8 cellular contexts compared by ENCODE assay signal in the genomic region with DNA sequence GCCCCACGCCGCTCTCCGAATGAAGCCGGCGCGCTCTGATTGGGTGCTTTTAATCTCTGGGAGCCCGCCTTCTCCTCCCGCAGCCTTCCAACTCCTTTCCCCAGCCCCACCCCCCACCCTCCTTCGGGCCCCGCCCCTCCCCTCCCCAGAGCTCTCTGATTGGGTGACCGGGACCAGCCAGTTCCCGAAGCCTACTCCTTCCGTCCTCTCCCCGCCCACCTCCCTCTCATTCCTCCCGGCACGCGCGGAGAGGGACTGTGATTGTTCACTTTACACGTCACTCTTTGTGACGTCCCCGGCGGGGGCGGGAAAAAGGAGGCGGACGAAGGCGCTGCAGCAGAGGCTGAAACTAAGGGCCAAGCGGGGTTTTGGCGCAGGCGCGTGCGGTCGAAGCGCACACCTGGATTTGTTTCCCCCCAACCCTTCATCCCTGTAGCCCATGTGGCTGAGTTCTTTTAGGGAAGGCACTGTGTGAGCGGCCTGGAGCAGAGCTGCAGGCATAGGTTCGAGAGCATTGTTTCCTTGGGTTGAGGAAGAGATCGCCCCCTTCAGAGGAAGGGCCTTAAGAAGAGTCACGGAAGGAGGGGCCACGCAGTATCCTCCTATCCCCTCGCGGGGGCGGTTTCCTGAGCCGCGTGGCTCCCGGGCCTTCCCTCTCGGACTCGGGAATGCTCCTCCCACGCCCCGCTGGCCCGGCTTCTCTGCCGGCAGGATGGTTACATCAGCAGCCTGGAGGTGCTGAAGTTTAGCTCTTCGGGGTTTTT. TPM values are rescaled to one million over a fixed set of nuclear protein-coding genes. Genes with fewer than 3 reads are reported as not detected.
DNase-seq lines count a peak whose midpoint lies in the region; FAIRE-seq and TF ChIP-seq lines count a peak whose summit lies in the region.

TSS of gene MEX3C (minus strand) at position 21 of the 764 bp plus-strand sequence. CDS start 361 bp downstream, outside the sequence.

- peak within 1 kb of the TSS; percentile 86 for H3K4ac ChIP-seq in neuronal stem cell (ENCODE audit: low read length)

- H2BK15ac ChIP-seq in neuronal stem cell (ENCODE audit: low read length): peak within 1 kb of the TSS; percentile 95

- H3K4me2 ChIP-seq in neuronal stem cell (ENCODE audit: insufficient read depth, low read length, poor library complexity, severe bottlenecking): peak within 1 kb of the TSS; percentile 79

- peak within 1 kb of the TSS; percentile 95 for H3K14ac ChIP-seq in neuronal stem cell (ENCODE audit: low read length)

- peak within 1 kb of the TSS; percentile 99 for H3K4me3 Mint-ChIP-seq in HFFc6
- peak within 1 kb of the TSS; percentile 88 for H3K4me3 Mint-ChIP-seq in activated naive CD4-positive, alpha-beta T cell treated with anti-CD3 and anti-CD28 coated beads for 36 hours

- peak within 1 kb of the TSS; percentile 90 for H3K23ac ChIP-seq in neuronal stem cell (ENCODE audit: low read depth, low read length, poor library complexity)

- peak within 1 kb of the TSS; percentile 83 for H2BK120ac ChIP-seq in neuronal stem cell (ENCODE audit: low read depth, low read length)

- peak within 1 kb of the TSS; percentile 99 for H3K27ac ChIP-seq in neuronal stem cell (replicated peaks; ENCODE audit: low read length)

- TF ChIP-seq CTCF in HFFc6 (IDR thresholded peaks at IDR 0.05) (peak; percentile 74), subcutaneous adipose tissue (IDR thresholded peaks at IDR 0.05; ENCODE audit: low read depth) (no peak)

- H3K79me1 ChIP-seq in neuronal stem cell (ENCODE audit: low read depth, low read length): peaks cover 8% of the 10 kb centered on the region

- H3K36me3 ChIP-seq in neuronal stem cell (replicated peaks in 1 of 2; ENCODE audit: control insufficient read depth in 2 of 2, insufficient read depth in 2 of 2, low read length in 2 of 2): peaks cover 0 to 24% of the 10 kb centered on the region in 2 donors

- H3K4me1 ChIP-seq in neuronal stem cell (ENCODE audit: control insufficient read depth in 2 of 2, insufficient read depth in 1 of 2, low read depth in 1 of 2, low read length in 2 of 2): peaks cover 2 to 14% of the 10 kb centered on the region in 2 donors

- no peak within 1 kb of the TSS for H2BK12ac ChIP-seq in neuronal stem cell (ENCODE audit: low read length)

- WGBS in neuronal stem cell (ENCODE audit: extremely low coverage in 2 of 2, insufficient read length in 2 of 2, insufficient replicate concordance in 1 of 2), 2 donors: no CpG with 5 or more reads among the region's 51 CpGs

- H3K27ac Mint-ChIP-seq in HFFc6: peak within 1 kb of the TSS; percentile 97
- H3K27ac Mint-ChIP-seq in activated naive CD4-positive, alpha-beta T cell treated with anti-CD3 and anti-CD28 coated beads for 36 hours: peak within 1 kb of the TSS; percentile 98

- no peaks in the 10 kb centered on the region for H3K9me3 ChIP-seq in neuronal stem cell (replicated peaks in 1 of 2; ENCODE audit: control insufficient read depth in 2 of 2, insufficient read depth in 1 of 2, low read depth in 1 of 2, low read length in 2 of 2)

- peak within 1 kb of the TSS; percentile 99 for H2AK5ac ChIP-seq in neuronal stem cell (ENCODE audit: low read depth, low read length)

- intact Hi-C loops in activated naive CD4-positive, alpha-beta T cell treated with anti-CD3 and anti-CD28 coated beads for 36 hours (cut with micrococcal nuclease): loop anchor here (1.0 to 10.0 kb wide), 10 partner anchors 13 to 1386 kb away; partner anchors contain the start of genes ACAA2, ELAC1, MBD1 and SKA1

- H3K27me3 ChIP-seq in neuronal stem cell (ENCODE audit: control insufficient read depth in 3 of 3, insufficient read depth in 3 of 3, low read depth in 1 of 3, low read length in 3 of 3): no peaks in the 10 kb centered on the region

- H3K18ac ChIP-seq in neuronal stem cell (ENCODE audit: low read length): peak within 1 kb of the TSS; percentile 99

- peak within 1 kb of the TSS; percentile 72 for H2AFZ ChIP-seq in neuronal stem cell (ENCODE audit: low read length)

- H4K91ac ChIP-seq in neuronal stem cell (ENCODE audit: low read depth, low read length, poor library complexity): no peak within 1 kb of the TSS

- no peak for FAIRE-seq in frontal cortex (lab: Jason Lieb, UNC)

- H3K4me3 ChIP-seq in GM08714 (ENCODE audit: low read length) (peak within 1 kb of the TSS; percentile 88), neuronal stem cell (ENCODE audit: low read length in 2 of 2) (peak within 1 kb of the TSS; percentile 90 to 99)

- H3K9ac ChIP-seq in neuronal stem cell (ENCODE audit: low read depth, low read length, poor library complexity): peak within 1 kb of the TSS; percentile 99

- peaks cover 30% of the 10 kb centered on the region for H3K4me1 Mint-ChIP-seq in HFFc6 (ENCODE audit: low read depth)
- H3K4me1 Mint-ChIP-seq in activated naive CD4-positive, alpha-beta T cell treated with anti-CD3 and anti-CD28 coated beads for 36 hours (ENCODE audit: low read depth): peaks cover 19% of the 10 kb centered on the region

- CTCF ChIA-PET in activated naive CD4-positive, alpha-beta T cell treated with anti-CD3 and anti-CD28 coated beads for 36 hours (lab: Charles Lee): interaction anchor here (0.5 to 3.4 kb wide), 6 partner anchors 29 to 158 kb away, joined by 3 to 19 read pairs (median 3); no protein-coding TSS in a partner anchor

- peaks cover 6% of the 10 kb centered on the region; the same call in 1 of the 2 replicates for H3K36me3 Mint-ChIP-seq in HFFc6 (ENCODE audit: low read depth)
- H3K36me3 Mint-ChIP-seq in activated naive CD4-positive, alpha-beta T cell treated with anti-CD3 and anti-CD28 coated beads for 36 hours (ENCODE audit: low read depth): peaks cover 23% of the 10 kb centered on the region

- DNase-seq in HFFc6 (peak; percentile 99), NAMALWA (ENCODE audit: low spot score) (peak; percentile 100), SK-N-DZ (ENCODE audit: low spot score) (peak; percentile 99), frontal cortex (ENCODE audit: low spot score in 2 of 2) (peak; percentile 90 to 93), neuronal stem cell (ENCODE audit: low spot score) (peak; percentile 100)
- DNase-seq in activated naive CD4-positive, alpha-beta T cell treated with anti-CD3 and anti-CD28 coated beads for 36 hours: peak; percentile 100

- peak within 1 kb of the TSS; percentile 31 for H4K8ac ChIP-seq in neuronal stem cell (ENCODE audit: low read depth, low read length)

- H2BK5ac ChIP-seq in neuronal stem cell (ENCODE audit: low read length): peak within 1 kb of the TSS; percentile 95

- H3K27me3 Mint-ChIP-seq in HFFc6 (ENCODE audit: insufficient read depth): peaks cover 5% of the 10 kb centered on the region
- H3K27me3 Mint-ChIP-seq in activated naive CD4-positive, alpha-beta T cell treated with anti-CD3 and anti-CD28 coated beads for 36 hours (ENCODE audit: low read depth): no peaks in the 10 kb centered on the region

- H3K9me3 Mint-ChIP-seq in HFFc6: 0 out of 2 replicates have a peak, but pooled peaks cover 3% of the 10 kb centered on the region
- no peaks in the 10 kb centered on the region for H3K9me3 Mint-ChIP-seq in activated naive CD4-positive, alpha-beta T cell treated with anti-CD3 and anti-CD28 coated beads for 36 hours

RNA-seq across cellular contexts. Expression of gene MEX3C, which starts in this region (rescaled TPM):
- total RNA-seq in HFFc6 (2021; fragmentation: NEBNext Ultra II Directional; extraction: Animal tissue kit (Norgen Biotek cat#: 25700)): 10 to 100 TPM; 31.2 to 39.3 (median 35.6) TPM
- polyA plus RNA-seq in SK-N-DZ (2014; cell fraction: cytosol; rRNA removed): 35.4 and 47.4 TPM in 2 replicates
- polyA plus RNA-seq in SK-N-DZ (2014; cell fraction: nucleus; rRNA removed): 18.8 and 26.5 TPM in 2 replicates
- total RNA-seq in activated naive CD4-positive, alpha-beta T cell treated with anti-CD3 and anti-CD28 coated beads for 36 hours: 10 to 100 TPM; 50.9 to 52.4 TPM
- total RNA-seq in frontal cortex (97.4 TPM), subcutaneous adipose tissue (10 to 100 TPM; 19.2 to 23.0 (median 20.9) TPM)
- polyA plus RNA-seq in neuronal stem cell (2013, experiment 1 of 2): 54.9 TPM
- polyA plus RNA-seq in neuronal stem cell (2013, experiment 2 of 2): 55.6 TPM

Comparison
In these comparisons a context has a peak if more than half of its experiments do, and no peak if none do; other contexts are left out.
1. Peak in every context shown above with its lines: DNase-seq, H3K4me3 ChIP-seq and H3K27ac ChIP-seq.